Comparison of ENCODE assay signal across 33 cellular contexts in genomic region chr5:174182111-174182510, GRCh38.
"Had no signal": no experiment of that assay in that cellular context is flagged by ENCODE, and none has a peak within 500 bp of the region (broad histone marks: within the 10 kb centered on the region; RNA-seq: fewer than 3 reads in every experiment).

No MANE protein-coding gene starts in this region.

- H3K27ac ChIP-seq: ascending aorta, cardiac muscle cell, WERI-Rb-1 had no signal

- H3K36me3 ChIP-seq: ascending aorta, cardiac muscle cell, WERI-Rb-1 had no signal

- DNase-seq: activated CD4-positive, alpha-beta memory T cell treated with anti-CD3 and anti-CD28 coated beads, Interleukin-2, amount 10 ng/mL, durations not matched to agents 7 days and 5 days; activated CD4-positive, alpha-beta T cell treated with anti-CD3 and anti-CD28 coated beads for 1 hour; activated CD4-positive, alpha-beta T cell treated with anti-CD3 and anti-CD28 coated beads for 36 hours; activated CD4-positive, alpha-beta T cell treated with anti-CD3 and anti-CD28 coated beads for 48 hours; activated CD4-positive, alpha-beta T cell treated with anti-CD3 and anti-CD28 coated beads, Interleukin-2, amount 10 ng/mL, durations not matched to agents 7 days and 5 days; activated CD4-positive, alpha-beta T cell treated with anti-CD3 and anti-CD28 coated beads, Interleukin-2, amount 50 U/mL, for 48 hours; activated CD4-positive, CD25-positive, alpha-beta regulatory T cell; activated CD8-positive, alpha-beta memory T cell treated with anti-CD3 and anti-CD28 coated beads for 24 hours; activated CD8-positive, alpha-beta memory T cell treated with anti-CD3 and anti-CD28 coated beads, Interleukin-2, amount 10 ng/mL, durations not matched to agents 7 days and 5 days; activated CD8-positive, alpha-beta memory T cell treated with anti-CD3 and anti-CD28 coated beads, Interleukin-2, amount 50 U/mL, for 48 hours; activated CD8-positive, alpha-beta T cell treated with anti-CD3 and anti-CD28 coated beads, Interleukin-2, amount 10 ng/mL, durations not matched to agents 7 days and 5 days; activated effector memory CD4-positive, alpha-beta T cell treated with Interleukin-2 at 50 U/mL for 16 hours; activated gamma-delta T cell; activated naive CD4-positive, alpha-beta T cell treated with anti-CD3 and anti-CD28 coated beads, Interleukin-2, amount 10 ng/mL, durations not matched to agents 7 days and 5 days; activated naive CD4-positive, alpha-beta T cell treated with Interleukin-2 at 50 U/mL for 16 hours; activated naive CD8-positive, alpha-beta T cell treated with anti-CD3 and anti-CD28 coated beads, Interleukin-2, amount 10 ng/mL, durations not matched to agents 7 days and 5 days; activated naive CD8-positive, alpha-beta T cell treated with anti-CD3 and anti-CD28 coated beads, Interleukin-2, amount 50 U/mL, for 24 hours; activated T-cell treated with anti-CD3 and anti-CD28 coated beads, Interleukin-2, amount 50 U/mL, for 24 hours; activated T-cell treated with anti-CD3 and anti-CD28 coated beads, Interleukin-2, amount 50 U/mL, for 48 hours; amygdala; anterior cingulate cortex; caudate nucleus; SW 1271; T-helper 1 cell; T-helper 2 cell; T-helper 9 cell; WERI-Rb-1 had no signal

- FAIRE-seq: bronchial epithelial cell, TTC549 had no signal

- H3K4me3 ChIP-seq: ascending aorta, cardiac muscle cell had no signal

- H3K27me3 ChIP-seq: ascending aorta, cardiac muscle cell had no signal

- ATAC-seq: activated CD4-positive, alpha-beta T cell treated with anti-CD3 and anti-CD28 coated beads for 36 hours; activated CD4-positive, CD25-positive, alpha-beta regulatory T cell treated with anti-CD3 and anti-CD28 coated beads, Interleukin-2, amount 50 U/mL, for 24 hours; activated CD8-positive, alpha-beta memory T cell treated with anti-CD3 and anti-CD28 coated beads, Interleukin-2, amount 10 ng/mL, durations not matched to agents 7 days and 5 days; activated CD8-positive, alpha-beta T cell treated with anti-CD3 and anti-CD28 coated beads, Interleukin-2, amount 10 ng/mL, durations not matched to agents 7 days and 5 days; activated naive CD8-positive, alpha-beta T cell treated with anti-CD3 and anti-CD28 coated beads, Interleukin-2, amount 50 U/mL, for 24 hours; WTC11 had no signal

- H3K9me3 ChIP-seq: ascending aorta had no signal

- H3K4me1 ChIP-seq: ascending aorta had no signal
